ENCODE assay signal across 8 cellular contexts in the genomic region with DNA sequence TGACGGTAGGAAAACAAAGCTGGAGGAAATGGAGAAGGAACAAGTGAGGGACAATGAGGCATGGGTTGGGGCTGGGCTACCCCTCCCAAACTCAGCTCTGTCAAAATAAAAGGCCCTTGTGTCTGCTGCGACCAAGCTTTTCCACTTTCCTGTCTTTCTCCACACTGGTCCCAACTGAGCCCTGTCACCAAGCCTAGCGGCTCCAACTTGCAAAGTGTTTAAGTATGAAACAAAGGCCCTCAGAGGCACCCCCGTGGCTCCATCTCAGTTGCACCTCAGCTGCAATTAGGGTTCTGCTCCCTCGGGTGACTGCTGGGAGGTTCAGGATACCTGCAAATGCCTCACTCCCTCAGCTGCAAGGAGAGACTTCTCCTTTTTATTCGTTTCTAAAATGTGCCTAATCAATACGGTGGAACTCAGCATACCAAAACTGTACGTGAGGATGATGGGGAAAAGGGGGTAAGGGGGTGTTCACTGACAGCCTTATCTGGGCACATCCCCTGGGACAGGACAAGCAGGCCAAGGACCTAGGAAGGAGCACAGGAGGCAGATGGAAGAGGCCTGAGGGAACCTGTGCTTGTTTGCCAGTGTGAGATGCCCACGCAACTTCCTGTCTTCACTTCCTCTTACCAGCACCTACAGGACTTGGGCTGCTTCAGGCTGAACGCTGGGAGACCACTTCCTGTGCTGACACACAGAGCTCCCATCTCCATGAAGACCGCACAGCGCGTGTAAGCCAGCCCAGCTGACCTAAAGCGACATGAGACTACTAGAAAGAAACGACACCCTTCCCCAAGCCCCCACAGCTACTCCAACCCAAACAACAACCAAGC. TPM values are rescaled to one million over a fixed set of nuclear protein-coding genes. Genes with fewer than 3 reads are reported as not detected.
DNase-seq lines count a peak whose midpoint lies in the region; ATAC-seq and TF ChIP-seq lines count a peak whose summit lies in the region.

No MANE protein-coding gene starts in this region.

- H3K4me1 ChIP-seq in colonic mucosa (peaks cover 5% of the 10 kb centered on the region), prostate gland (replicated peaks) (no peaks in the 10 kb centered on the region), osteoblast (ENCODE audit: insufficient read depth, low read length) (no peaks in the 10 kb centered on the region)

- H3K27ac ChIP-seq in colonic mucosa (peak overlapping the region; percentile 62), prostate gland (peak overlapping the region in 1 of 2 donors; percentile 10), osteoblast (ENCODE audit: low read depth, low read length) (no peak overlapping the region)

- TF ChIP-seq POLR2A in GM19099 (IDR thresholded peaks at IDR 0.05; ENCODE audit: extremely low read depth, insufficient read length, low read depth), result peak; percentile 62
- no peak for TF ChIP-seq POLR2A in prostate gland (IDR thresholded peaks at IDR 0.05)

- peaks cover 20% of the 10 kb centered on the region for H3K36me3 ChIP-seq in colonic mucosa
- peaks cover 0 to 18% of the 10 kb centered on the region in 2 donors for H3K36me3 ChIP-seq in prostate gland
- peaks cover 84% of the 10 kb centered on the region for H3K36me3 ChIP-seq in osteoblast (ENCODE audit: insufficient read depth, low read length)

- WGBS in prostate gland, result 75% methylated on average over 15 of the region's 15 CpGs

- H3K79me2 ChIP-seq in osteoblast (ENCODE audit: insufficient read depth, low read length), result peaks cover 4% of the 10 kb centered on the region

- peaks cover 5% of the 10 kb centered on the region for H4K20me1 ChIP-seq in osteoblast (ENCODE audit: insufficient read depth, low read length)

- peak overlapping the region in 1 of 2 donors; percentile 18 for H3K9ac ChIP-seq in colonic mucosa (ENCODE audit: low read depth in 2 of 2, low read length in 2 of 2)

- H3K9me3 ChIP-seq in colonic mucosa (no peaks in the 10 kb centered on the region), prostate gland (no peaks in the 10 kb centered on the region), osteoblast (ENCODE audit: low read depth, low read length) (no peaks in the 10 kb centered on the region)

- H3K27me3 ChIP-seq in colonic mucosa (no peaks in the 10 kb centered on the region), prostate gland (replicated peaks; ENCODE audit: insufficient read depth) (no peaks in the 10 kb centered on the region), osteoblast (ENCODE audit: insufficient read depth, low read length) (no peaks in the 10 kb centered on the region)

- H2AFZ ChIP-seq in osteoblast (ENCODE audit: low read length), result no peak overlapping the region

- peak; percentile 45 for DNase-seq in activated CD4-positive, CD25-positive, alpha-beta regulatory T cell treated with anti-CD3 and anti-CD28 coated beads, Interleukin-2, amount 50 U/mL, for 16 hours (ENCODE audit: low read depth, low spot score)
- DNase-seq in colonic mucosa (peak; percentile 58), prostate gland (ENCODE audit: low spot score) (peak; percentile 24), NCI-H128 (lab: John Stamatoyannopoulos, UW; ENCODE audit: unreplicated experiment) (no peak), osteoblast (ENCODE audit: insufficient read length, low spot score, missing footprints) (no peak), NCI-H1048 (lab: John Stamatoyannopoulos, UW) (no peak)

- no peak overlapping the region for H3K4me2 ChIP-seq in osteoblast (ENCODE audit: insufficient read depth, low read length)

- TF ChIP-seq CTCF in colonic mucosa (IDR thresholded peaks at IDR 0.05), result no peak
- TF ChIP-seq CTCF in prostate gland (IDR thresholded peaks at IDR 0.05), result no peak
- TF ChIP-seq CTCF in osteoblast (IDR thresholded peaks at IDR 0.05; ENCODE audit: extremely low read depth, low read depth, low read length), result no peak

- intact Hi-C loops in colonic mucosa (cut with DNase I) (loop anchor here (5.0 kb wide), 1 partner anchor 139 kb away; no protein-coding TSS in a partner anchor), prostate gland (cut with DNase I) (loop anchor here (2.0 kb wide), 1 partner anchor 135 kb away; no protein-coding TSS in a partner anchor)

- ATAC-seq in HG03439 (IDR thresholded peaks at IDR 0.05; ENCODE audit: unreplicated experiment), result peak; percentile 64

- H3K4me3 ChIP-seq in colonic mucosa (no peak overlapping the region), prostate gland (no peak overlapping the region), osteoblast (ENCODE audit: insufficient read depth, low read length) (no peak overlapping the region)

RNA-seq across cellular contexts. Expression of gene VAMP1, which starts 8.9 kb away (rescaled TPM):
- total RNA-seq in colonic mucosa, result 1 to 10 TPM; 3.9 to 4.1 TPM
- 1 to 10 TPM; 6.3 to 8.5 TPM for total RNA-seq in prostate gland
- total RNA-seq in osteoblast, result 6.5 and 9.1 TPM in 2 replicates

RNA-seq across cellular contexts. Expression of gene TAPBPL, which starts 9.8 kb away (rescaled TPM):
- total RNA-seq in colonic mucosa, result 10 to 100 TPM; 44.9 to 57.8 TPM
- total RNA-seq in prostate gland, result 10 to 100 TPM; 31.6 to 39.9 TPM
- total RNA-seq in osteoblast, result 11.8 and 13.8 TPM in 2 replicates

RNA-seq across cellular contexts. Expression of gene CD27, which starts 16.9 kb away (rescaled TPM):
- total RNA-seq in colonic mucosa, result 1 to 10 TPM; 1.9 to 2.4 TPM
- total RNA-seq in prostate gland, result 1 to 10 TPM; 1.5 to 2.5 TPM
- not detected in 2 replicates for total RNA-seq in osteoblast

RNA-seq across cellular contexts. Expression of gene MRPL51, which starts 31.4 kb away (rescaled TPM):
- 100 to 1,000 TPM; 132 to 220 TPM for total RNA-seq in colonic mucosa
- 10 to 100 TPM; 70.3 to 80.2 TPM for total RNA-seq in prostate gland
- total RNA-seq in osteoblast, result 58.3 and 68.8 TPM in 2 replicates

RNA-seq across cellular contexts. Expression of gene NCAPD2, which starts 32.3 kb away (rescaled TPM):
- total RNA-seq in colonic mucosa, result 10 to 100 TPM; 35.9 to 94.1 TPM
- 10 to 100 TPM; 86.7 to 99.0 TPM for total RNA-seq in prostate gland
- 19.4 and 21.0 TPM in 2 replicates for total RNA-seq in osteoblast

Comparison
In these comparisons a context has a peak if more than half of its experiments do, and no peak if none do; other contexts are left out.
1. DNase-seq: peak in activated CD4-positive, CD25-positive, alpha-beta regulatory T cell treated with anti-CD3 and anti-CD28 coated beads, Interleukin-2, amount 50 U/mL, for 16 hours (single experiment), colonic mucosa (single experiment) and prostate gland (single experiment); none in NCI-H128 (single experiment), osteoblast (single experiment) and NCI-H1048 (single experiment).